16 cellular contexts compared by ENCODE assay signal in genomic region chr10:80539421-80539999, GRCh38. TPM values are rescaled to one million over a fixed set of nuclear protein-coding genes. Genes with fewer than 3 reads are reported as not detected.
DNase-seq lines count a peak whose midpoint lies in the region; ATAC-seq and TF ChIP-seq lines count a peak whose summit lies in the region.
"Had no signal": no experiment of that assay in that cellular context is flagged by ENCODE, and none has a peak within 500 bp of the region (broad histone marks: within the 10 kb centered on the region; RNA-seq: fewer than 3 reads in every experiment).

No MANE protein-coding gene starts in this region.

- CTCF ChIA-PET in CD4-positive, alpha-beta T cell (lab: Charles Lee), result interaction anchor here (1.3 kb wide), 1 partner anchor 95 kb away, joined by 4 read pairs; no protein-coding TSS in a partner anchor

- peaks cover 4% of the 10 kb centered on the region for H3K36me3 Mint-ChIP-seq in CD4-positive, alpha-beta T cell (ENCODE audit: low read depth)
- H3K36me3 Mint-ChIP-seq: activated naive CD4-positive, alpha-beta T cell treated with anti-CD3 and anti-CD28 coated beads, Interleukin-2, amount 50 U/mL, for 24 hours had no signal

- POLR2A ChIA-PET in CD4-positive, alpha-beta T cell (lab: Charles Lee), result no interaction called here

- ATAC-seq in GM18909 (IDR thresholded peaks at IDR 0.05; ENCODE audit: poor library complexity, unreplicated experiment) (peak; percentile 31), lung (ENCODE audit: insufficient read depth, low FRiP score) (no peak), HG03135 (IDR thresholded peaks at IDR 0.05; ENCODE audit: unreplicated experiment) (no peak), HG02852 (IDR thresholded peaks at IDR 0.05; ENCODE audit: unreplicated experiment) (no peak)
- ATAC-seq in CD4-positive, alpha-beta T cell (ENCODE audit: poor library complexity), result no peak
- ATAC-seq: HepG2, left cardiac atrium had no signal

- H3K9me3 ChIP-seq in lung (ENCODE audit: control insufficient read depth in 2 of 2, insufficient read depth in 1 of 2, low read length in 1 of 2), result no peaks in the 10 kb centered on the region
- H3K9me3 ChIP-seq in CD4-positive, alpha-beta T cell (ENCODE audit: control insufficient read depth, low read length), result no peaks in the 10 kb centered on the region
- H3K9me3 ChIP-seq: HAP-1, stomach had no signal

- WGBS in lung, 2 donors, result 87 to 90% methylated on average over 7 of the region's 7 CpGs

- DNase-seq in GM12865 (ENCODE audit: low read depth) (peak; percentile 43), NCI-H510A treated with DMSO at 0.1 percent for 48 hours (lab: John Stamatoyannopoulos, UW) (peak; percentile 42), lung (ENCODE audit: low spot score) (peak; percentile 28)
- DNase-seq in CD4-positive, alpha-beta T cell, result no peak
- DNase-seq: CD4-positive, alpha-beta memory T cell; left cardiac atrium; SHP77; stomach had no signal

- no peaks in the 10 kb centered on the region for H3K27me3 ChIP-seq in lung (ENCODE audit: control insufficient read depth, insufficient read depth)
- H3K27me3 ChIP-seq in CD4-positive, alpha-beta T cell (ENCODE audit: control insufficient read depth, insufficient read depth, low read length), result no peaks in the 10 kb centered on the region
- H3K27me3 ChIP-seq: stomach had no signal

- no peak for TF ChIP-seq CTCF in GM12865 (IDR thresholded peaks at IDR 0.05; ENCODE audit: insufficient read depth, low read depth, low read length, missing control alignments)
- no peak for TF ChIP-seq CTCF in lung (IDR thresholded peaks at IDR 0.05; ENCODE audit: control extremely low read depth, extremely low read depth)
- no peak for TF ChIP-seq CTCF in CD4-positive, alpha-beta T cell (IDR thresholded peaks at IDR 0.05)

- no peaks in the 10 kb centered on the region for H3K27me3 Mint-ChIP-seq in CD4-positive, alpha-beta T cell
- H3K27me3 Mint-ChIP-seq: activated naive CD4-positive, alpha-beta T cell treated with anti-CD3 and anti-CD28 coated beads, Interleukin-2, amount 50 U/mL, for 24 hours had no signal

- no peak overlapping the region for H3K27ac Mint-ChIP-seq in CD4-positive, alpha-beta T cell
- H3K27ac Mint-ChIP-seq: activated naive CD4-positive, alpha-beta T cell treated with anti-CD3 and anti-CD28 coated beads, Interleukin-2, amount 50 U/mL, for 24 hours had no signal

- H3K4me3 Mint-ChIP-seq in CD4-positive, alpha-beta T cell, result no peak overlapping the region
- H3K4me3 Mint-ChIP-seq: activated naive CD4-positive, alpha-beta T cell treated with anti-CD3 and anti-CD28 coated beads, Interleukin-2, amount 50 U/mL, for 24 hours; CD4-positive, alpha-beta memory T cell had no signal

- no peaks in the 10 kb centered on the region for H3K9me3 Mint-ChIP-seq in CD4-positive, alpha-beta T cell
- H3K9me3 Mint-ChIP-seq: activated naive CD4-positive, alpha-beta T cell treated with anti-CD3 and anti-CD28 coated beads, Interleukin-2, amount 50 U/mL, for 24 hours; CD4-positive, alpha-beta memory T cell had no signal

- H3K36me3 ChIP-seq in lung (ENCODE audit: control insufficient read depth in 2 of 2, insufficient read depth in 2 of 2, low read length in 2 of 2), result no peaks in the 10 kb centered on the region
- H3K36me3 ChIP-seq: HAP-1, stomach had no signal

- no peak overlapping the region; the same call in 1 of the 2 replicates for H3K4me3 ChIP-seq in GM12865 (ENCODE audit: low read depth, low read length)
- H3K4me3 ChIP-seq in lung, result no peak overlapping the region
- H3K4me3 ChIP-seq: HAP-1, stomach had no signal

- no peak overlapping the region for H3K27ac ChIP-seq in lung (ENCODE audit: low read depth in 1 of 2, low read length in 1 of 2)
- H3K27ac ChIP-seq in CD4-positive, alpha-beta T cell (ENCODE audit: low read depth, low read length), result no peak overlapping the region
- H3K27ac ChIP-seq: stomach had no signal

- H3K4me1 Mint-ChIP-seq in CD4-positive, alpha-beta T cell (ENCODE audit: low read depth), result peaks cover 6% of the 10 kb centered on the region

- intact Hi-C loops in CD4-positive, alpha-beta T cell (cut with DNase I, micrococcal nuclease), result no loop called here

- peaks cover 0 to 23% of the 10 kb centered on the region in 2 donors for H3K4me1 ChIP-seq in lung (ENCODE audit: control insufficient read depth in 2 of 2, insufficient read depth in 2 of 2, low read length in 2 of 2)
- H3K4me1 ChIP-seq: HAP-1 had no signal

RNA-seq across cellular contexts. Expression of gene SH2D4B, which starts 1.8 kb away (rescaled TPM):
- total RNA-seq in lung, result under 1 TPM; 0.12 to 0.28 TPM
- polyA plus RNA-seq in lung, result under 1 TPM; 0.20 to 0.23 TPM
- total RNA-seq in CD4-positive, alpha-beta T cell, result under 1 TPM; 0.16 to 0.31 TPM
- total RNA-seq: endothelial cell of umbilical vein, HepG2, myocyte had no signal
- polyA plus RNA-seq: CD4-positive, alpha-beta memory T cell; endothelial cell of umbilical vein; HepG2 had no signal

Comparison
In these comparisons a context has a peak if more than half of its experiments do, and no peak if none do; other contexts are left out.
1. DNase-seq: peak in GM12865 (single experiment), NCI-H510A treated with DMSO at 0.1 percent for 48 hours (single experiment) and lung (single experiment); none in CD4-positive, alpha-beta T cell (0 of 10).